ENCODE assay signal across 18 cellular contexts in genomic region chr1:99956755-99957154, GRCh38. TPM values are rescaled to one million over a fixed set of nuclear protein-coding genes. Genes with fewer than 3 reads are reported as not detected.
DNase-seq lines count a peak whose midpoint lies in the region; ATAC-seq and TF ChIP-seq lines count a peak whose summit lies in the region.
"Had no signal": no experiment of that assay in that cellular context is flagged by ENCODE, and none has a peak within 500 bp of the region (broad histone marks: within the 10 kb centered on the region; RNA-seq: fewer than 3 reads in every experiment).

No MANE protein-coding gene starts in this region.

- H3K27ac Mint-ChIP-seq in MCF 10A (ENCODE audit: low read depth, unreplicated experiment) = no peak overlapping the region
- H3K27ac Mint-ChIP-seq: memory B cell; T-helper 1 cell treated with Interleukin-12 subunit alpha and Interleukin-12 subunit beta and Interleukin-4 antibody, amounts not matched to agents 30 μg/mL and 1 μg/mL, for 36 hours had no signal

- peaks cover 7% of the 10 kb centered on the region for H3K9me3 Mint-ChIP-seq in MCF 10A (ENCODE audit: unreplicated experiment)
- H3K9me3 Mint-ChIP-seq: memory B cell; T-helper 1 cell treated with Interleukin-12 subunit alpha and Interleukin-12 subunit beta and Interleukin-4 antibody, amounts not matched to agents 30 μg/mL and 1 μg/mL, for 36 hours had no signal

- TF ChIP-seq CTCF in MCF 10A (IDR thresholded peaks at IDR 0.05; ENCODE audit: unreplicated experiment) (no peak), mammary epithelial cell (conservative IDR thresholded peaks at IDR 0.05 in 1 of 2, IDR thresholded peaks at IDR 0.05 in 1 of 2; ENCODE audit: extremely low read depth in 1 of 2, insufficient read depth in 1 of 2, low read depth in 1 of 2, low read length in 2 of 2) (no peak), smooth muscle cell (IDR thresholded peaks at IDR 0.05; ENCODE audit: borderline replicate concordance, insufficient read depth, poor library complexity, severe bottlenecking) (no peak)

- CTCF ChIA-PET in MCF 10A (lab: Yijun Ruan, JAX) = no interaction called here
- CTCF ChIA-PET in mammary epithelial cell (lab: Charles Lee; ENCODE audit: low non-redundant PET) = no interaction called here

- H2AFZ ChIP-seq in mammary epithelial cell (ENCODE audit: low read depth, low read length) = no peak overlapping the region
- peak overlapping the region; percentile 84 for H2AFZ ChIP-seq in smooth muscle cell (ENCODE audit: low read depth)

- no peaks in the 10 kb centered on the region for H3K4me1 Mint-ChIP-seq in MCF 10A (ENCODE audit: insufficient read depth, unreplicated experiment)
- H3K4me1 Mint-ChIP-seq: memory B cell had no signal

- H3K27me3 Mint-ChIP-seq in MCF 10A (ENCODE audit: insufficient read depth, unreplicated experiment) = no peaks in the 10 kb centered on the region
- H3K27me3 Mint-ChIP-seq: memory B cell had no signal

- intact Hi-C loops in MCF 10A (cut with micrococcal nuclease) = no loop called here
- intact Hi-C loops in mammary epithelial cell (cut with micrococcal nuclease) = no loop called here

- ATAC-seq in GM21825 (IDR thresholded peaks at IDR 0.05; ENCODE audit: unreplicated experiment) (no peak), HG02588 (IDR thresholded peaks at IDR 0.05; ENCODE audit: unreplicated experiment) (no peak)
- ATAC-seq: Panc1 had no signal

- no peak overlapping the region for H3K4me3 Mint-ChIP-seq in MCF 10A (ENCODE audit: unreplicated experiment)
- H3K4me3 Mint-ChIP-seq: memory B cell; T-helper 1 cell treated with Interleukin-12 subunit alpha and Interleukin-12 subunit beta and Interleukin-4 antibody, amounts not matched to agents 30 μg/mL and 1 μg/mL, for 36 hours had no signal

- H3K9me3 ChIP-seq in mammary epithelial cell (replicated peaks; ENCODE audit: insufficient read depth, low read length) (no peaks in the 10 kb centered on the region), smooth muscle cell (replicated peaks; ENCODE audit: low read depth) (no peaks in the 10 kb centered on the region)
- H3K9me3 ChIP-seq: testis had no signal

- no peaks in the 10 kb centered on the region for H3F3A ChIP-seq in smooth muscle cell (ENCODE audit: low read depth)

- BruUV-seq in MCF 10A (replicated peaks; lab: Mats Ljungman, UMichigan) = no TSS peak
- BruUV-seq in mammary epithelial cell (replicated peaks; lab: Mats Ljungman, UMichigan) = no TSS peak

- DNase-seq in MCF 10A (ENCODE audit: unreplicated experiment) = peak; percentile 56
- DNase-seq in mammary epithelial cell = no peak
- peak; percentile 91 for DNase-seq in dedifferentiated amniotic fluid mesenchymal stem cell (ENCODE audit: extremely low spot score)
- peak; percentile 69 for DNase-seq in iris pigment epithelial cell (ENCODE audit: low read depth)
- DNase-seq in smooth muscle cell (lab: John Stamatoyannopoulos, UW; ENCODE audit: unreplicated experiment) = no peak
- no peak for DNase-seq in Kasumi-1 (lab: John Stamatoyannopoulos, UW)
- DNase-seq: 8988T; Calu3; effector memory CD4-positive, alpha-beta T cell; NCI-H1417; NCI-H510A treated with DMSO at 0.1 percent for 48 hours; stimulated activated CD4-positive, alpha-beta T cell treated with anti-CD3 and anti-CD28 coated beads, Interleukin-15, amount 100 ng/mL, for 24 hours; testis had no signal

- no peak overlapping the region for H3K27ac ChIP-seq in mammary epithelial cell (ENCODE audit: insufficient read depth, low read depth, low read length)
- H3K27ac ChIP-seq in smooth muscle cell (ENCODE audit: low read depth) = peak overlapping the region; percentile 60

- H3K27me3 ChIP-seq in mammary epithelial cell (ENCODE audit: insufficient read depth, low read length) (no peaks in the 10 kb centered on the region), smooth muscle cell (ENCODE audit: low read depth) (no peaks in the 10 kb centered on the region)
- H3K27me3 ChIP-seq: testis had no signal

- no peaks in the 10 kb centered on the region for H3K36me3 Mint-ChIP-seq in MCF 10A (ENCODE audit: insufficient read depth, unreplicated experiment)
- H3K36me3 Mint-ChIP-seq: memory B cell had no signal

- no peaks in the 10 kb centered on the region for H3K36me3 ChIP-seq in mammary epithelial cell (ENCODE audit: insufficient read depth, low read length)
- H3K36me3 ChIP-seq in smooth muscle cell (ENCODE audit: low read depth) = no peaks in the 10 kb centered on the region

- H4K20me1 ChIP-seq in mammary epithelial cell (ENCODE audit: insufficient read depth, low read length) (no peaks in the 10 kb centered on the region), smooth muscle cell (ENCODE audit: low read depth) (no peaks in the 10 kb centered on the region)

- no peak overlapping the region for H3K9ac ChIP-seq in mammary epithelial cell (ENCODE audit: insufficient read depth, low read length)
- no peak overlapping the region for H3K9ac ChIP-seq in smooth muscle cell (ENCODE audit: low read depth)

- in situ Hi-C loops in mammary epithelial cell (cut with MboI; ENCODE audit: low sequenced_read_pairs in 2 of 2) = no loop called here

- H3K4me3 ChIP-seq in mammary epithelial cell (replicated peaks in 1 of 3; ENCODE audit: insufficient read depth in 1 of 3, low read depth in 2 of 3, low read length in 3 of 3) (no peak overlapping the region), smooth muscle cell (peak overlapping the region; percentile 16)
- H3K4me3 ChIP-seq: testis had no signal

- POLR2A ChIA-PET in MCF 10A (lab: Yijun Ruan, JAX) = interaction anchor here (1.4 kb wide), 1 partner anchor 10 kb away, joined by 3 read pairs; no protein-coding TSS in a partner anchor

- H3K79me2 ChIP-seq in mammary epithelial cell (ENCODE audit: insufficient read depth, low read length) = no peaks in the 10 kb centered on the region
- no peaks in the 10 kb centered on the region for H3K79me2 ChIP-seq in smooth muscle cell (ENCODE audit: low read depth)

- H3K4me1 ChIP-seq in mammary epithelial cell (ENCODE audit: insufficient read depth, low read length) = no peaks in the 10 kb centered on the region
- H3K4me1 ChIP-seq in smooth muscle cell (ENCODE audit: low read depth) = no peaks in the 10 kb centered on the region
- H3K4me1 ChIP-seq: testis had no signal

- 46% methylated on average over 2 of the region's 2 CpGs for WGBS in mammary epithelial cell (ENCODE audit: low coverage, missing lambda C conversion rate)
- 9% methylated on average over 2 of the region's 2 CpGs for WGBS in smooth muscle cell (ENCODE audit: low lambda C conversion rate)

- dilution Hi-C loops in mammary epithelial cell (cut with HindIII; ENCODE audit: low sequenced_read_pairs) = no loop called here

- H3K4me2 ChIP-seq in mammary epithelial cell (ENCODE audit: insufficient read depth, low read depth, low read length) (no peak overlapping the region), smooth muscle cell (no peak overlapping the region)

RNA-seq across cellular contexts. Expression of gene SLC35A3, which starts 13.0 kb away (rescaled TPM):
- total RNA-seq in MCF 10A (2022) (15.1 and 20.7 TPM in 2 replicates), mammary epithelial cell (10 to 100 TPM; 29.5 to 46.2 TPM), smooth muscle cell (33.5 and 38.2 TPM in 2 replicates)
- polyA plus RNA-seq in mammary epithelial cell (6.3 TPM), smooth muscle cell (8.2 and 10.2 TPM in 2 replicates)
- polyA minus RNA-seq in mammary epithelial cell = 8.8 TPM

Comparison
In these comparisons a context has a peak if more than half of its experiments do, and no peak if none do; other contexts are left out.
1. DNase-seq: peak in MCF 10A (single experiment), dedifferentiated amniotic fluid mesenchymal stem cell (single experiment) and iris pigment epithelial cell (single experiment); none in mammary epithelial cell (single experiment), smooth muscle cell (single experiment) and Kasumi-1 (0 of 2).